29 cellular contexts compared by ENCODE assay signal in the genomic region with DNA sequence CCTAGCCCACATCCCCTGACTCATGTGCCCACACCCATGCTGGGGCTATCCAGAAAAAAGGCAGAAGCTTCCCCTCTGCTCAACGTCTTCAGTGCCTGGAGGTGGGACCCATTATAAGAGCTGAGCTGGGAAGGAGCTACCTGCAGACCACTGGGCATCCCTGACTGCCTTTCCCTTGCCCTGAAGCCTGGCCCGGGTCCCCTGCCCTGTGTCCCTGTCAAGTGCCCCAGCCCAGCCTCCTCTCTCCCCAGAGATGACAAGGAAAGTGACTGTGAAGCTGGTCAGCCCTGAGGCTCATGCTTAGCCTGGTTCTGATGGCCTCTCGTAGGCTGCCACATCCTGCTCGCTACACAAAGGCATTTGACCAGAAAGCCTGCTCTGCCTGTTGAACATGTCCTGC.
"Had no signal": no experiment of that assay in that cellular context is flagged by ENCODE, and none has a peak within 500 bp of the region (broad histone marks: within the 10 kb centered on the region; RNA-seq: fewer than 3 reads in every experiment).

No MANE protein-coding gene starts in this region.

- H3K27me3 ChIP-seq: ascending aorta, dorsolateral prefrontal cortex, esophagus muscularis mucosa, foreskin keratinocyte, gastrocnemius medialis had no signal

- H3K4me3 Mint-ChIP-seq: activated CD8-positive, alpha-beta T cell treated with anti-CD3 and anti-CD28 coated beads for 36 hours; activated naive CD4-positive, alpha-beta T cell treated with anti-CD3 and anti-CD28 coated beads, Interleukin-2, amount 10 ng/mL, durations not matched to agents 7 days and 5 days; activated naive CD8-positive, alpha-beta T cell treated with anti-CD3 and anti-CD28 coated beads, Interleukin-2, amount 10 ng/mL, durations not matched to agents 7 days and 5 days; brain; central memory CD8-positive, alpha-beta T cell; dendritic cell treated with granulocyte-macrophage colony-stimulating factor and Interleukin-4, amounts not matched to agents 40 ng/mL and 50 ng/mL, for 4 days; endodermal cell; T-helper 17 cell; T-helper 2 cell treated with Interferon-gamma antibody and Interleukin-4, amounts not matched to agents 5 μg/mL and 100 μg/mL, for 36 hours; WTC11 had no signal

- H3K9me3 ChIP-seq: ascending aorta, esophagus muscularis mucosa, gastrocnemius medialis had no signal

- H3K4me1 ChIP-seq: ascending aorta, foreskin keratinocyte, gastrocnemius medialis had no signal

- H3K36me3 ChIP-seq: gastrocnemius medialis had no signal

- H3K9me3 Mint-ChIP-seq: activated CD8-positive, alpha-beta T cell treated with anti-CD3 and anti-CD28 coated beads for 36 hours; activated naive CD4-positive, alpha-beta T cell treated with anti-CD3 and anti-CD28 coated beads, Interleukin-2, amount 10 ng/mL, durations not matched to agents 7 days and 5 days; activated naive CD4-positive, alpha-beta T cell treated with anti-CD3 and anti-CD28 coated beads, Interleukin-2, amount 50 U/mL, for 72 hours; activated naive CD8-positive, alpha-beta T cell treated with anti-CD3 and anti-CD28 coated beads, Interleukin-2, amount 10 ng/mL, durations not matched to agents 7 days and 5 days; brain; central memory CD8-positive, alpha-beta T cell; dendritic cell treated with granulocyte-macrophage colony-stimulating factor and Interleukin-4, amounts not matched to agents 40 ng/mL and 50 ng/mL, for 4 days; endodermal cell; T-helper 2 cell treated with Interferon-gamma antibody and Interleukin-4, amounts not matched to agents 5 μg/mL and 100 μg/mL, for 36 hours; WTC11 had no signal

- H3K27ac ChIP-seq: ascending aorta, coronary artery, dorsolateral prefrontal cortex, foreskin keratinocyte, gastrocnemius medialis had no signal

- H3K27me3 Mint-ChIP-seq: activated CD8-positive, alpha-beta T cell treated with anti-CD3 and anti-CD28 coated beads for 36 hours; activated naive CD8-positive, alpha-beta T cell treated with anti-CD3 and anti-CD28 coated beads, Interleukin-2, amount 10 ng/mL, durations not matched to agents 7 days and 5 days; brain; dendritic cell treated with granulocyte-macrophage colony-stimulating factor and Interleukin-4, amounts not matched to agents 40 ng/mL and 50 ng/mL, for 4 days had no signal

- DNase-seq: activated CD4-positive, alpha-beta T cell treated with anti-CD3 and anti-CD28 coated beads for 1 hour; activated CD4-positive, alpha-beta T cell treated with anti-CD3 and anti-CD28 coated beads for 4 hours; activated CD4-positive, alpha-beta T cell treated with anti-CD3 and anti-CD28 coated beads, Interleukin-2, amount 50 U/mL, for 1 hour; activated CD4-positive, alpha-beta T cell treated with anti-CD3 and anti-CD28 coated beads, Interleukin-2, amount 50 U/mL, for 48 hours; activated CD8-positive, alpha-beta memory T cell treated with anti-CD3 and anti-CD28 coated beads for 24 hours; activated CD8-positive, alpha-beta T cell treated with anti-CD3 and anti-CD28 coated beads for 36 hours; activated gamma-delta T cell; activated naive CD4-positive, alpha-beta T cell; activated naive CD4-positive, alpha-beta T cell treated with anti-CD3 and anti-CD28 coated beads, Interleukin-2, amount 10 ng/mL, durations not matched to agents 7 days and 5 days; activated naive CD8-positive, alpha-beta T cell treated with anti-CD3 and anti-CD28 coated beads, Interleukin-2, amount 10 ng/mL, durations not matched to agents 7 days and 5 days; activated T-cell treated with anti-CD3 and anti-CD28 coated beads, Interleukin-2, amount 50 U/mL, for 48 hours; dorsolateral prefrontal cortex; effector memory CD4-positive, alpha-beta T cell; endodermal cell; foreskin keratinocyte; gastrocnemius medialis; glutamatergic neuron; T-helper 1 cell; T-helper 17 cell; T1000 had no signal

- H3K4me1 Mint-ChIP-seq: activated naive CD4-positive, alpha-beta T cell treated with anti-CD3 and anti-CD28 coated beads, Interleukin-2, amount 10 ng/mL, durations not matched to agents 7 days and 5 days; activated naive CD8-positive, alpha-beta T cell treated with anti-CD3 and anti-CD28 coated beads, Interleukin-2, amount 10 ng/mL, durations not matched to agents 7 days and 5 days; central memory CD8-positive, alpha-beta T cell; endodermal cell; T-helper 17 cell; WTC11 had no signal

- H3K36me3 Mint-ChIP-seq: activated naive CD4-positive, alpha-beta T cell treated with anti-CD3 and anti-CD28 coated beads, Interleukin-2, amount 10 ng/mL, durations not matched to agents 7 days and 5 days; activated naive CD4-positive, alpha-beta T cell treated with anti-CD3 and anti-CD28 coated beads, Interleukin-2, amount 50 U/mL, for 72 hours; activated naive CD8-positive, alpha-beta T cell treated with anti-CD3 and anti-CD28 coated beads, Interleukin-2, amount 10 ng/mL, durations not matched to agents 7 days and 5 days; WTC11 had no signal

- H3K27ac Mint-ChIP-seq: activated CD8-positive, alpha-beta T cell treated with anti-CD3 and anti-CD28 coated beads for 36 hours; activated naive CD4-positive, alpha-beta T cell treated with anti-CD3 and anti-CD28 coated beads, Interleukin-2, amount 10 ng/mL, durations not matched to agents 7 days and 5 days; activated naive CD4-positive, alpha-beta T cell treated with anti-CD3 and anti-CD28 coated beads, Interleukin-2, amount 50 U/mL, for 72 hours; activated naive CD8-positive, alpha-beta T cell treated with anti-CD3 and anti-CD28 coated beads, Interleukin-2, amount 10 ng/mL, durations not matched to agents 7 days and 5 days; dendritic cell treated with granulocyte-macrophage colony-stimulating factor and Interleukin-4, amounts not matched to agents 40 ng/mL and 50 ng/mL, for 4 days; endodermal cell; T-helper 17 cell; T-helper 2 cell treated with Interferon-gamma antibody and Interleukin-4, amounts not matched to agents 5 μg/mL and 100 μg/mL, for 36 hours; WTC11 had no signal

- H3K4me3 ChIP-seq: ascending aorta, coronary artery, dorsolateral prefrontal cortex, esophagus muscularis mucosa, gastrocnemius medialis had no signal
